ENCODE assay signal across 21 cellular contexts in genomic region chr3:184222521-184222920, GRCh38. TPM values are rescaled to one million over a fixed set of nuclear protein-coding genes. Genes with fewer than 3 reads are reported as not detected.
DNase-seq lines count a peak whose midpoint lies in the region; ATAC-seq and TF ChIP-seq lines count a peak whose summit lies in the region.
"Had no signal": no experiment of that assay in that cellular context is flagged by ENCODE, and none has a peak within 500 bp of the region (broad histone marks: within the 10 kb centered on the region; RNA-seq: fewer than 3 reads in every experiment).

No MANE protein-coding gene starts in this region.

- H3K4me1 ChIP-seq in mammary epithelial cell (ENCODE audit: insufficient read depth, low read length) (no peaks in the 10 kb centered on the region), HCT116 (ENCODE audit: control insufficient read depth in 1 of 2, insufficient read depth in 2 of 2, low read length in 2 of 2) (peaks cover 0 to 4% of the 10 kb centered on the region in 2 experiments; a peak in 1 of 4 replicates), right cardiac atrium (ENCODE audit: control insufficient read depth, insufficient read depth, low read length) (no peaks in the 10 kb centered on the region)
- H3K4me1 ChIP-seq: BE2C; BLaER1 treated with 17β-estradiol and CSF1 and Interleukin-3, amounts not matched to agents 10 nM and 100 nM had no signal

- ATAC-seq in HCT116 (no peak), right cardiac atrium (no peak), HG02798 (IDR thresholded peaks at IDR 0.05; ENCODE audit: poor library complexity, unreplicated experiment) (no peak)
- ATAC-seq: GM23338 had no signal

- in situ Hi-C loops in mammary epithelial cell (cut with MboI; ENCODE audit: low sequenced_read_pairs in 2 of 2), result no loop called here

- H3K36me3 ChIP-seq in mammary epithelial cell (ENCODE audit: insufficient read depth, low read length) (no peaks in the 10 kb centered on the region), HCT116 (ENCODE audit: control insufficient read depth in 1 of 2, insufficient read depth in 2 of 2, low read length in 2 of 2) (no peaks in the 10 kb centered on the region)
- H3K36me3 ChIP-seq: BE2C; BLaER1 treated with 17β-estradiol and CSF1 and Interleukin-3, amounts not matched to agents 10 nM and 100 nM had no signal

- no peak for TF ChIP-seq POLR2A in HCT116 (IDR thresholded peaks at IDR 0.05; ENCODE audit: borderline replicate concordance, extremely low read depth, insufficient read depth, insufficient read length)

- H3K79me2 ChIP-seq in mammary epithelial cell (ENCODE audit: insufficient read depth, low read length), result no peaks in the 10 kb centered on the region
- H3K79me2 ChIP-seq in HCT116 (ENCODE audit: insufficient read depth, low read length), result no peaks in the 10 kb centered on the region

- WGBS in mammary epithelial cell (ENCODE audit: low coverage, missing lambda C conversion rate), result 4% methylated on average over 3 of the region's 3 CpGs
- WGBS in right cardiac atrium, result 84% methylated on average over 3 of the region's 3 CpGs

- BruUV-seq in mammary epithelial cell (replicated peaks; lab: Mats Ljungman, UMichigan), result no TSS peak
- no TSS peak for BruUV-seq in MCF 10A (replicated peaks; lab: Mats Ljungman, UMichigan)
- BruUV-seq in HCT116 (replicated peaks; lab: Mats Ljungman, UMichigan), result no TSS peak

- no peaks in the 10 kb centered on the region for H3K9me2 ChIP-seq in HCT116 (ENCODE audit: insufficient read depth)

- TF ChIP-seq CTCF in mammary epithelial cell (conservative IDR thresholded peaks at IDR 0.05 in 1 of 2, IDR thresholded peaks at IDR 0.05 in 1 of 2; ENCODE audit: extremely low read depth in 1 of 2, insufficient read depth in 1 of 2, low read depth in 1 of 2, low read length in 2 of 2), result no peak
- TF ChIP-seq CTCF in MCF 10A (IDR thresholded peaks at IDR 0.05; ENCODE audit: unreplicated experiment), result no peak
- no peak for TF ChIP-seq CTCF in HCT116 (IDR thresholded peaks at IDR 0.05 in 2 of 3, conservative IDR thresholded peaks at IDR 0.05 in 1 of 3; ENCODE audit: borderline replicate concordance in 1 of 3, insufficient read depth in 1 of 3, low read depth in 2 of 3, low read length in 2 of 3)
- no peak for TF ChIP-seq CTCF in fibroblast of the aortic adventitia (IDR thresholded peaks at IDR 0.05; ENCODE audit: insufficient read depth, low read length)

- no peaks in the 10 kb centered on the region for H3K36me3 Mint-ChIP-seq in MCF 10A (ENCODE audit: insufficient read depth, unreplicated experiment)
- H3K36me3 Mint-ChIP-seq: CD14-positive monocyte; CD8-positive, alpha-beta memory T cell had no signal

- H3K27me3 ChIP-seq in mammary epithelial cell (ENCODE audit: insufficient read depth, low read length) (peaks cover 2% of the 10 kb centered on the region), HCT116 (ENCODE audit: insufficient read depth, low read length) (no peaks in the 10 kb centered on the region), right cardiac atrium (ENCODE audit: control insufficient read depth, insufficient read depth) (no peaks in the 10 kb centered on the region)
- H3K27me3 ChIP-seq: BE2C had no signal

- H3K9me3 Mint-ChIP-seq in MCF 10A (ENCODE audit: unreplicated experiment), result no peaks in the 10 kb centered on the region
- H3K9me3 Mint-ChIP-seq: CD4-positive, alpha-beta T cell; CD8-positive, alpha-beta memory T cell; GM23338; H9 had no signal

- POLR2A ChIA-PET in MCF 10A (lab: Yijun Ruan, JAX) (interaction anchor here (0.6 kb wide), 1 partner anchor 156 kb away, joined by 3 read pairs; no protein-coding TSS in a partner anchor), HCT116 (lab: Charles Lee) (no interaction called here)

- RAD21 ChIA-PET in HCT116 (lab: Charles Lee; ENCODE audit: low non-redundant PET in 1 of 2, low total read pairs in 2 of 2, uncharacterized antibody in 2 of 2, unreplicated experiment in 2 of 2), result no interaction called here

- H3K27ac Mint-ChIP-seq in MCF 10A (ENCODE audit: low read depth, unreplicated experiment), result no peak overlapping the region
- H3K27ac Mint-ChIP-seq: CD14-positive monocyte; CD4-positive, alpha-beta T cell; GM23338 had no signal

- H3K4me3 ChIP-seq in mammary epithelial cell (replicated peaks in 1 of 3; ENCODE audit: insufficient read depth in 1 of 3, low read depth in 2 of 3, low read length in 3 of 3) (no peak overlapping the region), HCT116 (replicated peaks in 1 of 2; ENCODE audit: low read depth in 1 of 2, low read length in 2 of 2) (no peak overlapping the region), fibroblast of the aortic adventitia (ENCODE audit: low read depth, low read length) (no peak overlapping the region), right cardiac atrium (ENCODE audit: low read length) (no peak overlapping the region)
- H3K4me3 ChIP-seq: BLaER1 treated with 17β-estradiol and CSF1 and Interleukin-3, amounts not matched to agents 10 nM and 100 nM; GM23338 had no signal

- H3K27ac ChIP-seq in mammary epithelial cell (ENCODE audit: insufficient read depth, low read depth, low read length) (no peak overlapping the region), HCT116 (ENCODE audit: low read depth, low read length) (no peak overlapping the region), right cardiac atrium (ENCODE audit: low read length) (no peak overlapping the region)
- H3K27ac ChIP-seq: 22Rv1; BLaER1 treated with 17β-estradiol and CSF1 and Interleukin-3, amounts not matched to agents 10 nM and 100 nM had no signal

- peaks cover 28% of the 10 kb centered on the region for H3K27me3 Mint-ChIP-seq in MCF 10A (ENCODE audit: insufficient read depth, unreplicated experiment)

- DNase-seq in mammary epithelial cell (peak; percentile 54), MCF 10A (ENCODE audit: unreplicated experiment) (no peak), HCT116 (ENCODE audit: low read depth, low spot score) (no peak), fibroblast of the aortic adventitia (ENCODE audit: low read depth) (peak; percentile 64), right cardiac atrium (no peak)
- DNase-seq: AML-193; BE2C; CD4-positive, alpha-beta T cell; CD8-positive, alpha-beta memory T cell; DMS53; DMS79 treated with DMSO at 0.1 percent for 48 hours; GF-D8; H9 had no signal

- H3K9me3 ChIP-seq in mammary epithelial cell (replicated peaks; ENCODE audit: insufficient read depth, low read length) (no peaks in the 10 kb centered on the region), HCT116 (ENCODE audit: control insufficient read depth in 1 of 2, insufficient read depth in 1 of 2, low read depth in 1 of 2, low read length in 2 of 2) (no peaks in the 10 kb centered on the region), right cardiac atrium (ENCODE audit: control insufficient read depth, low read length) (no peaks in the 10 kb centered on the region)
- H3K9me3 ChIP-seq: BE2C; BLaER1 treated with 17β-estradiol and CSF1 and Interleukin-3, amounts not matched to agents 10 nM and 100 nM had no signal

- dilution Hi-C loops in mammary epithelial cell (cut with HindIII; ENCODE audit: low sequenced_read_pairs), result no loop called here

- H4K20me1 ChIP-seq in mammary epithelial cell (ENCODE audit: insufficient read depth, low read length) (no peaks in the 10 kb centered on the region), HCT116 (ENCODE audit: insufficient read depth) (no peaks in the 10 kb centered on the region)

- H3K4me2 ChIP-seq in mammary epithelial cell (ENCODE audit: insufficient read depth, low read depth, low read length) (no peak overlapping the region), HCT116 (ENCODE audit: low read length) (no peak overlapping the region)
- H3K4me2 ChIP-seq: BLaER1 treated with 17β-estradiol and CSF1 and Interleukin-3, amounts not matched to agents 10 nM and 100 nM; GM23338 had no signal

- no peaks in the 10 kb centered on the region for H3K4me1 Mint-ChIP-seq in MCF 10A (ENCODE audit: insufficient read depth, unreplicated experiment)
- H3K4me1 Mint-ChIP-seq: CD14-positive monocyte, GM23338, H9 had no signal

- CTCF ChIA-PET in mammary epithelial cell (lab: Charles Lee; ENCODE audit: low non-redundant PET), result no interaction called here
- CTCF ChIA-PET in MCF 10A (lab: Yijun Ruan, JAX), result interaction anchor here (0.9 kb wide), 1 partner anchor 12 kb away, joined by 4 read pairs; no protein-coding TSS in a partner anchor
- CTCF ChIA-PET in HCT116 (lab: Charles Lee), result no interaction called here

- H3K4me3 Mint-ChIP-seq in MCF 10A (ENCODE audit: unreplicated experiment), result no peak overlapping the region
- H3K4me3 Mint-ChIP-seq: CD4-positive, alpha-beta T cell; CD8-positive, alpha-beta memory T cell; GM23338; H9 had no signal

- no peak overlapping the region for H2AFZ ChIP-seq in mammary epithelial cell (ENCODE audit: low read depth, low read length)
- peak overlapping the region; percentile 45 for H2AFZ ChIP-seq in HCT116 (ENCODE audit: low read depth, low read length, poor library complexity, severe bottlenecking)
- H2AFZ ChIP-seq: GM23338 had no signal

- no peak overlapping the region for H3K9ac ChIP-seq in mammary epithelial cell (ENCODE audit: insufficient read depth, low read length)
- H3K9ac ChIP-seq in HCT116 (ENCODE audit: low read length), result no peak overlapping the region
- H3K9ac ChIP-seq: BLaER1 treated with 17β-estradiol and CSF1 and Interleukin-3, amounts not matched to agents 10 nM and 100 nM had no signal

- intact Hi-C loops in mammary epithelial cell (cut with micrococcal nuclease) (loop anchor here (10.0 kb wide), 1 partner anchor 178 kb away; no protein-coding TSS in a partner anchor), MCF 10A (cut with micrococcal nuclease) (no loop called here), HCT116 (cut with micrococcal nuclease) (no loop called here), right cardiac atrium (cut with DNase I) (loop anchor here in 1 of 4 donors (10.0 kb wide), 1 partner anchor 72 kb away; the partner anchor contains the start of gene PSMD2)

- TF ChIP-seq RAD21 in HCT116 (IDR thresholded peaks at IDR 0.05; ENCODE audit: low read depth), result no peak

RNA-seq across cellular contexts. Expression of gene VWA5B2, which starts 6.9 kb away (rescaled TPM):
- total RNA-seq in mammary epithelial cell, result under 1 TPM; 0.19 to 0.33 TPM
- 0.01 TPM for polyA plus RNA-seq in mammary epithelial cell
- polyA minus RNA-seq in mammary epithelial cell, result not detected
- total RNA-seq in MCF 10A (2022), result not detected in 2 replicates
- total RNA-seq in HCT116 (2021; ENCODE audit: unreplicated experiment), result 10.6 TPM
- polyA plus RNA-seq in HCT116 (2012), result 5.9 and 6.0 TPM in 2 replicates
- 0.72 TPM in 1 of 2 replicates, not detected in the other for total RNA-seq in fibroblast of the aortic adventitia (ENCODE audit: low replicate concordance)
- not detected for total RNA-seq in right cardiac atrium
- 0.07 TPM for polyA plus RNA-seq in right cardiac atrium
- total RNA-seq: CD4-positive, alpha-beta T cell; Daoy; H4 had no signal
- polyA plus RNA-seq: AG04450; CD8-positive, alpha-beta memory T cell; GM23338 had no signal

RNA-seq across cellular contexts. Expression of gene ALG3, which starts 26.2 kb away (rescaled TPM):
- total RNA-seq in mammary epithelial cell (10 to 100 TPM; 23.8 to 52.2 TPM), MCF 10A (2022) (60.4 and 77.8 TPM in 2 replicates), HCT116 (2021; ENCODE audit: unreplicated experiment) (56.6 TPM), fibroblast of the aortic adventitia (ENCODE audit: low replicate concordance) (12.2 and 34.0 TPM in 2 replicates), right cardiac atrium (10 to 100 TPM; 17.3 to 23.3 (median 21.6) TPM)
- polyA plus RNA-seq in mammary epithelial cell (56.5 TPM), right cardiac atrium (19.3 TPM)
- polyA minus RNA-seq in mammary epithelial cell, result 102 TPM
- 50.0 and 55.9 TPM in 2 replicates for polyA plus RNA-seq in HCT116 (2012)

RNA-seq across cellular contexts. Expression of gene EEF1AKMT4, which starts 27.0 kb away (rescaled TPM):
- total RNA-seq in mammary epithelial cell (1 to 10 TPM; 5.3 to 8.6 TPM), MCF 10A (2022) (4.9 and 10.1 TPM in 2 replicates), HCT116 (2021; ENCODE audit: unreplicated experiment) (10.5 TPM), fibroblast of the aortic adventitia (ENCODE audit: low replicate concordance) (1.6 and 2.5 TPM in 2 replicates), right cardiac atrium (1 to 10 TPM; 1.1 to 1.8 (median 1.3) TPM)
- polyA plus RNA-seq in mammary epithelial cell (19.1 TPM), right cardiac atrium (1.7 TPM)
- polyA minus RNA-seq in mammary epithelial cell, result 23.2 TPM
- polyA plus RNA-seq in HCT116 (2012), result 13.2 and 14.2 TPM in 2 replicates
- total RNA-seq: CD4-positive, alpha-beta T cell had no signal

RNA-seq across cellular contexts. Expression of gene ABCF3, which starts 36.5 kb away (rescaled TPM):
- 10 to 100 TPM; 50.8 to 58.2 TPM for total RNA-seq in mammary epithelial cell
- polyA plus RNA-seq in mammary epithelial cell, result 47.4 TPM
- 98.9 TPM for polyA minus RNA-seq in mammary epithelial cell
- 62.7 and 73.9 TPM in 2 replicates for total RNA-seq in MCF 10A (2022)
- total RNA-seq in HCT116 (2021; ENCODE audit: unreplicated experiment), result 74.6 TPM
- 59.5 and 63.4 TPM in 2 replicates for polyA plus RNA-seq in HCT116 (2012)
- total RNA-seq in fibroblast of the aortic adventitia (ENCODE audit: low replicate concordance), result 32.4 and 49.4 TPM in 2 replicates
- 10 to 100 TPM; 59.2 to 72.9 (median 63.5) TPM for total RNA-seq in right cardiac atrium
- polyA plus RNA-seq in right cardiac atrium, result 50.9 TPM

RNA-seq across cellular contexts. Expression of gene CAMK2N2, which starts 38.8 kb away (rescaled TPM):
- total RNA-seq in mammary epithelial cell, result 1 to 10 TPM in 1 of 2 donors, not detected in 1; 3.7 TPM
- polyA plus RNA-seq in mammary epithelial cell, result 0.92 TPM
- polyA minus RNA-seq in mammary epithelial cell, result 0.98 TPM
- total RNA-seq in MCF 10A (2022), result 6.1 TPM in 2 replicates
- 5.1 TPM for total RNA-seq in HCT116 (2021; ENCODE audit: unreplicated experiment)
- polyA plus RNA-seq in HCT116 (2012), result 1.5 and 2.0 TPM in 2 replicates
- total RNA-seq in fibroblast of the aortic adventitia (ENCODE audit: low replicate concordance), result 0.09 and 0.41 TPM in 2 replicates
- total RNA-seq in right cardiac atrium, result under 1 TPM in 1 of 4 donors, not detected in 3; 0.50 TPM
- 0.07 TPM for polyA plus RNA-seq in right cardiac atrium
- total RNA-seq: CD4-positive, alpha-beta T cell had no signal
- polyA plus RNA-seq: CD14-positive monocyte; CD8-positive, alpha-beta memory T cell had no signal

Comparison
In these comparisons a context has a peak if more than half of its experiments do, and no peak if none do; other contexts are left out.
1. DNase-seq: peak in mammary epithelial cell (single experiment) and fibroblast of the aortic adventitia (single experiment); none in MCF 10A (single experiment), HCT116 (single experiment) and right cardiac atrium (0 of 3).